8 cellular contexts compared by ENCODE assay signal in the genomic region with DNA sequence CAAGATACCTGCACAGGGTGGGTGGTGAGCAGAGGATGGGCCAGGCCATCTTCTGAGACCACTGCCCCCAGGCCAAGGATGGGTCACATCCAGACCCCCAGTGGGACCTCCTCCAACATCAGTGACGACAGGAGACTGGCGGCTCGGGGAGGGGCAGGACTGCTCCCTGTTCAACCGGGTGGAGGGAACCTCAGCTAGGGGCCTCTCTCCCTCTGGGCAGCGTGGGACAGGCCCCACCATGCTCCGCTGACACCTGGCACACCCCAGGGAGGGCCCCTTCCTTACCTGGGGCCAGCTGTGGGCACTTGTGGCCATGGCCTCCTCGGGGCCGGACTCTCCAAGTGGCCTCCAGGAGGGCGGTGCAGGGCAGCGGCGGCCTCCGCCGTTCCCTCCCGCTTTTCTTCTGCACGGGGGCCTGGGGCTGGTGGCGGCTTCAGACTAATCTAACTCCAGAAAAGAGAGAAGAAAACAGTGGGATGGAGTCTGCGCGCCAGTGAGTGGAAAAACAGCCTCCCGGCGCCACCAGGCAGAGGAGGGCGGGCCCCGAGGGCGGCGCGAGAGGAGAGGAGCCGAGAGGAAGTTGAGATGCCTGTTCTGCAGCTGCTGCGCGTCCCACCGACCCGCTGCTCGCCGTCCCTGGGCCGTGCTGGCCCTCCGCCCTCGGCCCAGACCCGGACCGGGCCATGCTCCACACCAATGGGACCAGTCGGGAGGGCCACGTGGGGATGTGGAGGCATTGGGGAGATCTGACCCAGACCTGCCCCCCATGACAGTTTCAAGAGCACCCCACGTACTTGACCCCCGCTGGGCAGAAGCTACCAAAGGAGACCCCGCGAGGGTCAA. TPM values are rescaled to one million over a fixed set of nuclear protein-coding genes. Genes with fewer than 3 reads are reported as not detected.
DNase-seq lines count a peak whose midpoint lies in the region; ATAC-seq and TF ChIP-seq lines count a peak whose summit lies in the region.

A gene with protein sequence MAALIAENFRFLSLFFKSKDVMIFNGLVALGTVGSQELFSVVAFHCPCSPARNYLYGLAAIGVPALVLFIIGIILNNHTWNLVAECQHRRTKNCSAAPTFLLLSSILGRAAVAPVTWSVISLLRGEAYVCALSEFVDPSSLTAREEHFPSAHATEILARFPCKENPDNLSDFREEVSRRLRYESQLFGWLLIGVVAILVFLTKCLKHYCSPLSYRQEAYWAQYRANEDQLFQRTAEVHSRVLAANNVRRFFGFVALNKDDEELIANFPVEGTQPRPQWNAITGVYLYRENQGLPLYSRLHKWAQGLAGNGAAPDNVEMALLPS (minus strand): TSS at position 500 of the 843 bp plus-strand sequence. CDS start 2,429 bp downstream, outside the sequence.

- CTCF ChIA-PET in HEK293T (lab: Yijun Ruan, JAX) = no interaction called here

- ATAC-seq in GM21576 (IDR thresholded peaks at IDR 0.05; ENCODE audit: unreplicated experiment) = peak; percentile 54

- POLR2A ChIA-PET in HEK293T (lab: Yijun Ruan, JAX) = no interaction called here

- DNase-seq in DMS53 treated with DMSO at 0.1 percent for 48 hours (lab: John Stamatoyannopoulos, UW; ENCODE audit: unreplicated experiment) (peak; percentile 35), MV-4-11 (lab: John Stamatoyannopoulos, UW) (peak; percentile 38), cerebellum (ENCODE audit: low spot score) (peak; percentile 21), left kidney (ENCODE audit: low read depth, low spot score) (peak; percentile 91), HEK293T (ENCODE audit: extremely low spot score) (no peak)
- DNase-seq in activated CD4-positive, CD25-positive, alpha-beta regulatory T cell treated with anti-CD3 and anti-CD28 coated beads, Interleukin-2, amount 50 U/mL, for 72 hours = peak; percentile 59
- DNase-seq in stimulated activated CD4-positive, alpha-beta T cell treated with anti-CD3 and anti-CD28 coated beads, Interleukin-2, amount 100 ng/mL, for 4 hours (ENCODE audit: low read depth) = peak; percentile 39

TF ChIP-seq in HEK293T, 16 proteins besides CTCF, POLR2A, EP300 and RAD21:
- TF ChIP-seq, protein P1, sequence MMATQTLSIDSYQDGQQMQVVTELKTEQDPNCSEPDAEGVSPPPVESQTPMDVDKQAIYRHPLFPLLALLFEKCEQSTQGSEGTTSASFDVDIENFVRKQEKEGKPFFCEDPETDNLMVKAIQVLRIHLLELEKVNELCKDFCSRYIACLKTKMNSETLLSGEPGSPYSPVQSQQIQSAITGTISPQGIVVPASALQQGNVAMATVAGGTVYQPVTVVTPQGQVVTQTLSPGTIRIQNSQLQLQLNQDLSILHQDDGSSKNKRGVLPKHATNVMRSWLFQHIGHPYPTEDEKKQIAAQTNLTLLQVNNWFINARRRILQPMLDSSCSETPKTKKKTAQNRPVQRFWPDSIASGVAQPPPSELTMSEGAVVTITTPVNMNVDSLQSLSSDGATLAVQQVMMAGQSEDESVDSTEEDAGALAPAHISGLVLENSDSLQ (IDR thresholded peaks at IDR 0.05) = no peak
TF ChIP-seq in HEK293T: peak in this region for 0.

RNA-seq across cellular contexts. Expression of the gene that starts here (rescaled TPM):
- total RNA-seq in cerebellum = 4.9 TPM
